ENCODE assay signal across 8 cellular contexts in genomic region chr15:100602822-100603393, GRCh38. TPM values are rescaled to one million over a fixed set of nuclear protein-coding genes. Genes with fewer than 3 reads are reported as not detected.
DNase-seq lines count a peak whose midpoint lies in the region; ATAC-seq and TF ChIP-seq lines count a peak whose summit lies in the region.

No MANE protein-coding gene starts in this region.

- ATAC-seq in activated CD8-positive, alpha-beta memory T cell treated with anti-CD3 and anti-CD28 coated beads, Interleukin-2, amount 10 ng/mL, durations not matched to agents 7 days and 5 days, result peak; percentile 50

- no peak overlapping the region for H3K4me3 Mint-ChIP-seq in activated CD8-positive, alpha-beta memory T cell treated with anti-CD3 and anti-CD28 coated beads, Interleukin-2, amount 10 ng/mL, durations not matched to agents 7 days and 5 days
- H3K4me3 Mint-ChIP-seq in HFFc6, result no peak overlapping the region

- no peaks in the 10 kb centered on the region for H3K9me3 Mint-ChIP-seq in activated CD8-positive, alpha-beta memory T cell treated with anti-CD3 and anti-CD28 coated beads, Interleukin-2, amount 10 ng/mL, durations not matched to agents 7 days and 5 days (ENCODE audit: low read depth)
- no peaks in the 10 kb centered on the region for H3K9me3 Mint-ChIP-seq in HFFc6

- H3K27me3 Mint-ChIP-seq in activated CD8-positive, alpha-beta memory T cell treated with anti-CD3 and anti-CD28 coated beads, Interleukin-2, amount 10 ng/mL, durations not matched to agents 7 days and 5 days, result no peaks in the 10 kb centered on the region
- no peaks in the 10 kb centered on the region for H3K27me3 Mint-ChIP-seq in HFFc6 (ENCODE audit: insufficient read depth)

- peaks cover 27% of the 10 kb centered on the region for H3K36me3 Mint-ChIP-seq in activated CD8-positive, alpha-beta memory T cell treated with anti-CD3 and anti-CD28 coated beads, Interleukin-2, amount 10 ng/mL, durations not matched to agents 7 days and 5 days
- 0 out of 2 replicates have a peak, but pooled peaks cover 8% of the 10 kb centered on the region for H3K36me3 Mint-ChIP-seq in HFFc6 (ENCODE audit: low read depth)

- no peak overlapping the region for H3K27ac Mint-ChIP-seq in activated CD8-positive, alpha-beta memory T cell treated with anti-CD3 and anti-CD28 coated beads, Interleukin-2, amount 10 ng/mL, durations not matched to agents 7 days and 5 days
- H3K27ac Mint-ChIP-seq in HFFc6, result peak overlapping the region; percentile 88

- peak; percentile 85 for DNase-seq in activated CD8-positive, alpha-beta memory T cell treated with anti-CD3 and anti-CD28 coated beads, Interleukin-2, amount 10 ng/mL, durations not matched to agents 7 days and 5 days
- no peak for DNase-seq in activated CD8-positive, alpha-beta memory T cell treated with anti-CD3 and anti-CD28 coated beads, Interleukin-2, amount 50 U/mL, for 4 hours
- DNase-seq in HFFc6, result peak; percentile 36
- peak; percentile 83 for DNase-seq in NAMALWA (ENCODE audit: low spot score)
- DNase-seq in activated effector memory CD4-positive, alpha-beta T cell treated with Interleukin-2 at 50 U/mL for 16 hours, result peak; percentile 7
- no peak for DNase-seq in right atrium auricular region (ENCODE audit: low spot score)
- no peak for DNase-seq in NCI-H1092 treated with DMSO at 0.1 percent for 48 hours (lab: John Stamatoyannopoulos, UW)

- H3K36me3 ChIP-seq in right atrium auricular region (no peaks in the 10 kb centered on the region), skeletal muscle tissue (ENCODE audit: control insufficient read depth in 3 of 3, insufficient read depth in 3 of 3, low read length in 3 of 3) (peaks cover 0 to 2% (median 0%) of the 10 kb centered on the region in 3 donors)

- H3K9me3 ChIP-seq in right atrium auricular region (no peaks in the 10 kb centered on the region), skeletal muscle tissue (ENCODE audit: control insufficient read depth in 3 of 3, low read length in 3 of 3) (no peaks in the 10 kb centered on the region)

- peaks cover 56% of the 10 kb centered on the region for H3K4me1 Mint-ChIP-seq in activated CD8-positive, alpha-beta memory T cell treated with anti-CD3 and anti-CD28 coated beads, Interleukin-2, amount 10 ng/mL, durations not matched to agents 7 days and 5 days
- peaks cover 22% of the 10 kb centered on the region for H3K4me1 Mint-ChIP-seq in HFFc6 (ENCODE audit: low read depth)

- TF ChIP-seq CTCF in HFFc6 (IDR thresholded peaks at IDR 0.05), result no peak
- TF ChIP-seq CTCF in right atrium auricular region (IDR thresholded peaks at IDR 0.05), result no peak

- H3K27me3 ChIP-seq in right atrium auricular region (no peaks in the 10 kb centered on the region), skeletal muscle tissue (ENCODE audit: control insufficient read depth in 3 of 3, insufficient read depth in 3 of 3, low read length in 3 of 3) (no peaks in the 10 kb centered on the region)

- peaks cover 0 to 25% of the 10 kb centered on the region in 2 donors for H3K4me1 ChIP-seq in right atrium auricular region
- peaks cover 19 to 25% (median 23%) of the 10 kb centered on the region in 3 donors for H3K4me1 ChIP-seq in skeletal muscle tissue (ENCODE audit: control insufficient read depth in 3 of 3, insufficient read depth in 3 of 3, low read length in 3 of 3)

- CTCF ChIA-PET in activated CD8-positive, alpha-beta memory T cell treated with anti-CD3 and anti-CD28 coated beads, Interleukin-2, amount 10 ng/mL, durations not matched to agents 7 days and 5 days (lab: Charles Lee), result interaction anchor here (0.5 to 4.0 kb wide), 9 partner anchors 24 to 1408 kb away, joined by 3 to 31 read pairs (median 4); partner anchors contain the start of gene ADAMTS17

- H3K9ac ChIP-seq in skeletal muscle tissue (ENCODE audit: low read depth in 1 of 3, low read length in 3 of 3), result peak overlapping the region; percentile 87 to 92 (median 91)

- H3K27ac ChIP-seq in right atrium auricular region (peak overlapping the region; percentile 82 to 83), skeletal muscle tissue (ENCODE audit: low read depth, low read length) (peak overlapping the region; percentile 78)

- peak overlapping the region; percentile 86 to 88 for H3K4me3 ChIP-seq in right atrium auricular region
- H3K4me3 ChIP-seq in skeletal muscle tissue (ENCODE audit: low read length in 3 of 3), result peak overlapping the region; percentile 86 to 96 (median 89)

RNA-seq across cellular contexts. Expression of gene ASB7, which starts 0.5 kb away (rescaled TPM):
- 10 to 100 TPM; 17.9 to 22.1 TPM for total RNA-seq in activated CD8-positive, alpha-beta memory T cell treated with anti-CD3 and anti-CD28 coated beads, Interleukin-2, amount 10 ng/mL, durations not matched to agents 7 days and 5 days
- total RNA-seq in HFFc6 (2021; fragmentation: NEBNext Ultra II Directional; extraction: Animal tissue kit (Norgen Biotek cat#: 25700)), result 10 to 100 TPM; 10.2 to 12.5 (median 11.5) TPM
- total RNA-seq in right atrium auricular region, result 1 to 10 TPM; 5.5 to 6.2 TPM
- total RNA-seq in skeletal muscle tissue, result 9.4 TPM

RNA-seq across cellular contexts. Expression of gene LINS1, which starts 0.9 kb away (rescaled TPM):
- 10 to 100 TPM; 30.1 to 30.8 TPM for total RNA-seq in activated CD8-positive, alpha-beta memory T cell treated with anti-CD3 and anti-CD28 coated beads, Interleukin-2, amount 10 ng/mL, durations not matched to agents 7 days and 5 days
- 10 to 100 TPM in 1 of 6 experiments, 1 to 10 TPM in 5; 7.2 to 11.9 (median 7.4) TPM for total RNA-seq in HFFc6 (2021; fragmentation: NEBNext Ultra II Directional; extraction: Animal tissue kit (Norgen Biotek cat#: 25700))
- total RNA-seq in right atrium auricular region (1 to 10 TPM; 8.8 to 8.9 TPM), skeletal muscle tissue (15.1 TPM)

Comparison
In these comparisons a context has a peak if more than half of its experiments do, and no peak if none do; other contexts are left out.
1. DNase-seq: peak in activated CD8-positive, alpha-beta memory T cell treated with anti-CD3 and anti-CD28 coated beads, Interleukin-2, amount 10 ng/mL, durations not matched to agents 7 days and 5 days (single experiment), HFFc6 (single experiment), NAMALWA (single experiment) and activated effector memory CD4-positive, alpha-beta T cell treated with Interleukin-2 at 50 U/mL for 16 hours (single experiment); none in activated CD8-positive, alpha-beta memory T cell treated with anti-CD3 and anti-CD28 coated beads, Interleukin-2, amount 50 U/mL, for 4 hours (single experiment), right atrium auricular region (single experiment) and NCI-H1092 treated with DMSO at 0.1 percent for 48 hours (single experiment).